In genomic region chr5:53333160-53333559, GRCh38 we compare ENCODE assay signal across 22 cellular contexts.
DNase-seq lines count a peak whose midpoint lies in the region; ATAC-seq and TF ChIP-seq lines count a peak whose summit lies in the region.
"Had no signal": no experiment of that assay in that cellular context is flagged by ENCODE, and none has a peak within 500 bp of the region (broad histone marks: within the 10 kb centered on the region; RNA-seq: fewer than 3 reads in every experiment).

No MANE protein-coding gene starts in this region.

- DNase-seq in GM04504 (ENCODE audit: low read depth) (peak; percentile 70), ascending aorta (ENCODE audit: low spot score in 2 of 2) (no peak), fibroblast of mammary gland (ENCODE audit: low read depth) (peak; percentile 69), stromal cell of bone marrow (ENCODE audit: low read depth) (peak; percentile 76), upper lobe of right lung (no peak), NCI-H1694 treated with DMSO at 0.1 percent for 48 hours (lab: John Stamatoyannopoulos, UW) (no peak), lower lobe of right lung (no peak)
- DNase-seq: activated CD8-positive, alpha-beta T cell treated with anti-CD3 and anti-CD28 coated beads, Interleukin-2, amount 10 ng/mL, durations not matched to agents 7 days and 5 days; adrenal gland; DMS79 treated with DMSO at 0.1 percent for 48 hours; hippocampal formation; left colon; mucosa of descending colon; NCI-H1105; NCI-H2171 treated with DMSO at 0.1 percent for 48 hours; RPMI8226; stimulated activated CD4-positive, alpha-beta T cell treated with anti-CD3 and anti-CD28 coated beads, Interleukin-4, amount 100 ng/mL, for 1 hour; stimulated activated CD8-positive, alpha-beta memory T cell treated with anti-CD3 and anti-CD28 coated beads, Interleukin-4, amount 100 ng/mL, for 48 hours; testis had no signal

- H3K27me3 ChIP-seq in ascending aorta (no peaks in the 10 kb centered on the region), upper lobe of right lung (no peaks in the 10 kb centered on the region), lower lobe of right lung (ENCODE audit: low read depth) (no peaks in the 10 kb centered on the region)
- H3K27me3 ChIP-seq: adrenal gland, testis had no signal

- TF ChIP-seq CTCF in ascending aorta (IDR thresholded peaks at IDR 0.05) = no peak
- no peak for TF ChIP-seq CTCF in fibroblast of mammary gland (conservative IDR thresholded peaks at IDR 0.05; ENCODE audit: control insufficient read depth, insufficient read depth, low read depth, low read length)
- no peak for TF ChIP-seq CTCF in upper lobe of right lung (IDR thresholded peaks at IDR 0.05)
- TF ChIP-seq CTCF in lower lobe of right lung (IDR thresholded peaks at IDR 0.05) = no peak

- H3K27ac ChIP-seq in ascending aorta = peak overlapping the region; percentile 73 to 82
- no peak overlapping the region for H3K27ac ChIP-seq in upper lobe of right lung
- H3K27ac ChIP-seq in lower lobe of right lung = no peak overlapping the region
- H3K27ac ChIP-seq: adrenal gland, C4-2B, testis had no signal

- no peak for ATAC-seq in upper lobe of right lung
- ATAC-seq in GM19397 (IDR thresholded peaks at IDR 0.05; ENCODE audit: unreplicated experiment) = no peak
- no peak for ATAC-seq in lower lobe of right lung
- ATAC-seq: activated CD8-positive, alpha-beta T cell treated with anti-CD3 and anti-CD28 coated beads, Interleukin-2, amount 10 ng/mL, durations not matched to agents 7 days and 5 days; left colon; mucosa of descending colon; sciatic nerve had no signal

- no peak overlapping the region for H3K4me3 ChIP-seq in ascending aorta
- no peak overlapping the region for H3K4me3 ChIP-seq in fibroblast of mammary gland (ENCODE audit: control insufficient read depth, low read depth, low read length)
- H3K4me3 ChIP-seq in upper lobe of right lung = no peak overlapping the region
- H3K4me3 ChIP-seq in lower lobe of right lung = no peak overlapping the region
- H3K4me3 ChIP-seq: adrenal gland, mucosa of descending colon, testis had no signal

- H3K9me3 ChIP-seq in ascending aorta = no peaks in the 10 kb centered on the region
- no peaks in the 10 kb centered on the region for H3K9me3 ChIP-seq in upper lobe of right lung
- H3K9me3 ChIP-seq in lower lobe of right lung = no peaks in the 10 kb centered on the region
- H3K9me3 ChIP-seq: adrenal gland, mucosa of descending colon, testis had no signal

- intact Hi-C loops in ascending aorta (cut with DNase I) = loop anchor here (2.0 kb wide), 1 partner anchor 30 kb away; no protein-coding TSS in a partner anchor
- intact Hi-C loops in upper lobe of right lung (cut with DNase I) = no loop called here
- intact Hi-C loops in lower lobe of right lung (cut with DNase I) = no loop called here

- H3K4me1 ChIP-seq in ascending aorta (peaks cover 8 to 17% of the 10 kb centered on the region in 2 donors), upper lobe of right lung (no peaks in the 10 kb centered on the region), lower lobe of right lung (no peaks in the 10 kb centered on the region)
- H3K4me1 ChIP-seq: adrenal gland, testis had no signal

- no peaks in the 10 kb centered on the region for H3K36me3 ChIP-seq in ascending aorta
- no peaks in the 10 kb centered on the region for H3K36me3 ChIP-seq in upper lobe of right lung
- H3K36me3 ChIP-seq in lower lobe of right lung = no peaks in the 10 kb centered on the region
- H3K36me3 ChIP-seq: adrenal gland had no signal

Comparison
In these comparisons a context has a peak if more than half of its experiments do, and no peak if none do; other contexts are left out.
1. DNase-seq: peak in GM04504 (single experiment), fibroblast of mammary gland (single experiment) and stromal cell of bone marrow (single experiment); none in ascending aorta (0 of 2), upper lobe of right lung (single experiment), NCI-H1694 treated with DMSO at 0.1 percent for 48 hours (single experiment) and lower lobe of right lung (single experiment).
2. H3K27ac ChIP-seq: peak in ascending aorta (2 of 2); none in upper lobe of right lung (single experiment) and lower lobe of right lung (single experiment).